In the genomic region with DNA sequence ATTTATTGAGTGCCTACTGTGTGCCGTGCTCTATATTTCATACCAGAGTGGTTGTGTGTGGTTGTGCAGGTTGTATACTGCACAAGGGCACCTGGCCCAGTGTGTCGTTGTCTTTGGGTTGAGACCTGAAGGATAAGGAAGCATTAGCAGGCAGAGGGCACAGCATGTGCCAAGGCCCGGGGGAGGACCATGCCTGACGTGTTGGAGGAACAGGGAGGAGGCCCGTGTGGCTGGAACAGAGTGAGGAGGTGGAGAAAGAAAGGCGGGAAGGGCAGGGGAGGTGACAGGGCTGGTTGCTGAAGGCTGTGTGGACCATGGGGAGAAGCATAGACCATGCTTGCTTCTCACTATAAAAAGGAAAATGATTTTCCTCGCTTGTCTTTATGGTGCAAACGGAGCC, we compare ENCODE assay signal across 7 cellular contexts. TPM values are rescaled to one million over a fixed set of nuclear protein-coding genes. Genes with fewer than 3 reads are reported as not detected.
"Had no signal": no experiment of that assay in that cellular context is flagged by ENCODE, and none has a peak within 500 bp of the region (broad histone marks: within the 10 kb centered on the region; RNA-seq: fewer than 3 reads in every experiment).

No MANE protein-coding gene starts in this region.

- DNase-seq: H9, HCEC 1CT, HFFc6 had no signal

- H3K4me1 ChIP-seq: HAP-1 had no signal

- H3K27ac Mint-ChIP-seq: GM23338, H9, HFFc6 had no signal

- FAIRE-seq: H54 had no signal

- H3K27ac ChIP-seq: GM23248 had no signal

- H3K36me3 ChIP-seq: HAP-1 had no signal

- H2AFZ ChIP-seq: GM23248, GM23338 had no signal

- H3K9me3 Mint-ChIP-seq: H9 had no signal

- H3K4me2 ChIP-seq: GM23338 had no signal

- H3K4me3 ChIP-seq: GM23248, GM23338, HAP-1 had no signal

- H3K9ac ChIP-seq: GM23248 had no signal

- H3K4me3 Mint-ChIP-seq: GM23338, H9, HFFc6 had no signal

RNA-seq across cellular contexts. Expression of a gene that starts 26.8 kb away (rescaled TPM):
- polyA plus RNA-seq: GM23248 had no signal
